In the genomic region with DNA sequence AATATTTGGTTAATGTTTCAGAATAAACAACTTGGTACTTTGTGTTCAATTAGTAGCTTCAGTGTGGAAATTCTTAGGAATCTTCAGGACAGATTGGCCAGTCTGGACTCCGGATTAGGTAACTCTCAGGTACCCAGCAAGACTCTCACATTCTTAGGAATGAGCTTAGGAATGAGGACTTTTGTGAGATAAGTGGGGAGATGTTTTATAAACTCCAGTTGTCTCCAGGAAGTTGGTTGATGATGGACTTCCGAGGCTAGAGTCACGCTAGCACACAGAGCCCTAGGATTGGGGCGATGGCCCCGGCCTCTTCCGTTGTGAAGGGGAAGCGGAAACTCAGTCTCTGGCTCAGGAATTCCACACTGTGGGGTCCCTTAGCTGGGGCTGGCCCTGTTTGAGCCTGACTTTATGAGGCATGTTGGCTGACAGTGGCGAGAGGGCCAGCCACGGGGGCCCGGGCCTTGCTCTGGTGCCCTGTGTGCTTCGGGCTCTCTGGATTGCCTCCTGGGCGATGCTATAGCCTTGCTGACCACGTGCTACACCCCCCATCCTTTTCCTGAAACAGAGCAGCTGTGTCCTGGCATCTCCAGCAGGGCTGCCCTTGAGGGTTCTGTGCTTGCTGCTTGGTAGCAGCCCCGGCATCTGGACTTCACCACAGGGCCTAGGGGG, we compare ENCODE assay signal across 9 cellular contexts. TPM values are rescaled to one million over a fixed set of nuclear protein-coding genes. Genes with fewer than 3 reads are reported as not detected.
DNase-seq lines count a peak whose midpoint lies in the region; ATAC-seq and TF ChIP-seq lines count a peak whose summit lies in the region.
"Had no signal": no experiment of that assay in that cellular context is flagged by ENCODE, and none has a peak within 500 bp of the region (broad histone marks: within the 10 kb centered on the region; RNA-seq: fewer than 3 reads in every experiment).

No MANE protein-coding gene starts in this region.

- H3K9me3 ChIP-seq in SK-N-MC (ENCODE audit: low read depth, low read length) (no peaks in the 10 kb centered on the region), heart left ventricle (no peaks in the 10 kb centered on the region), parathyroid adenoma (ENCODE audit: control insufficient read depth, low read length) (no peaks in the 10 kb centered on the region)
- H3K9me3 ChIP-seq: adrenal gland had no signal

- DNase-seq in AG10803 (ENCODE audit: low read depth) (peak; percentile 21), SK-N-MC (ENCODE audit: low read depth, low spot score) (no peak), heart left ventricle (no peak), GDM1 (lab: John Stamatoyannopoulos, UW) (no peak), foreskin keratinocyte (no peak), DMS153 (lab: John Stamatoyannopoulos, UW) (no peak)

- H3K4me3 ChIP-seq in AG10803 (ENCODE audit: low read length) (no peak overlapping the region), SK-N-MC (no peak overlapping the region), heart left ventricle (no peak overlapping the region), parathyroid adenoma (ENCODE audit: low read depth, low read length) (no peak overlapping the region)
- H3K4me3 ChIP-seq: adrenal gland had no signal

- H3K9ac ChIP-seq in SK-N-MC (ENCODE audit: insufficient read length): no peak overlapping the region
- no peak overlapping the region for H3K9ac ChIP-seq in parathyroid adenoma

- H3K27ac ChIP-seq in SK-N-MC: peak overlapping the region; percentile 66
- peak overlapping the region; percentile 5 to 83 (median 56) for H3K27ac ChIP-seq in heart left ventricle
- peak overlapping the region; percentile 77 for H3K27ac ChIP-seq in parathyroid adenoma
- H3K27ac ChIP-seq in foreskin keratinocyte: no peak overlapping the region

- peak overlapping the region; percentile 50 for H3K4me2 ChIP-seq in parathyroid adenoma (ENCODE audit: low read length)

- H3K27me3 ChIP-seq in heart left ventricle: no peaks in the 10 kb centered on the region
- no peaks in the 10 kb centered on the region for H3K27me3 ChIP-seq in parathyroid adenoma (ENCODE audit: control insufficient read depth, insufficient read depth, low read length)
- no peaks in the 10 kb centered on the region for H3K27me3 ChIP-seq in foreskin keratinocyte
- H3K27me3 ChIP-seq: adrenal gland had no signal

- intact Hi-C loops in heart left ventricle (cut with DNase I): no loop called here

- no peaks in the 10 kb centered on the region for H3K36me3 ChIP-seq in SK-N-MC (ENCODE audit: insufficient read depth, low read length)
- peaks cover 0 to 16% (median 13%) of the 10 kb centered on the region in 9 donors for H3K36me3 ChIP-seq in heart left ventricle
- H3K36me3 ChIP-seq in parathyroid adenoma (ENCODE audit: control insufficient read depth, insufficient read depth, low read length): no peaks in the 10 kb centered on the region

- ATAC-seq in heart left ventricle (peak; percentile 6 to 87 (median 52)), foreskin keratinocyte (no peak), GM18519 (IDR thresholded peaks at IDR 0.05; ENCODE audit: low FRiP score, unreplicated experiment) (no peak)

- TF ChIP-seq CTCF in AG10803 (conservative IDR thresholded peaks at IDR 0.05; ENCODE audit: low read length) (0 out of 2 replicates have a peak, but pooled peaks have one; percentile 1), heart left ventricle (IDR thresholded peaks at IDR 0.05) (no peak), parathyroid adenoma (IDR thresholded peaks at IDR 0.05) (no peak), foreskin keratinocyte (conservative IDR thresholded peaks at IDR 0.05) (no peak)

- H3K4me1 ChIP-seq in heart left ventricle (peaks cover 0 to 18% (median 16%) of the 10 kb centered on the region in 12 donors), parathyroid adenoma (peaks cover 34% of the 10 kb centered on the region), foreskin keratinocyte (no peaks in the 10 kb centered on the region)

- no peak overlapping the region for H2AFZ ChIP-seq in parathyroid adenoma

- 67 to 79% (median 70%) methylated on average over 13 to 14 of the region's 14 CpGs for WGBS in heart left ventricle, 4 donors

- H3K79me2 ChIP-seq in parathyroid adenoma: peaks cover 33% of the 10 kb centered on the region

- TF ChIP-seq POLR2A in heart left ventricle (IDR thresholded peaks at IDR 0.05): no peak

RNA-seq across cellular contexts. Expression of gene RAB11FIP3, which starts 32.4 kb away (rescaled TPM):
- total RNA-seq in heart left ventricle (10 to 100 TPM; 19.9 to 39.9 (median 31.9) TPM), foreskin keratinocyte (14.9 and 15.1 TPM in 2 replicates)
- polyA plus RNA-seq in heart left ventricle (10 to 100 TPM; 19.3 to 35.2 TPM), foreskin keratinocyte (10.9 and 12.0 TPM in 2 replicates)

RNA-seq across cellular contexts. Expression of gene DECR2, which starts 56.2 kb away (rescaled TPM):
- total RNA-seq in heart left ventricle: 10 to 100 TPM in 6 of 9 donors, 1 to 10 TPM in 3; 6.9 to 20.6 (median 12.2) TPM
- 10 to 100 TPM in 1 of 2 donors, 1 to 10 TPM in 1; 7.1 to 17.1 TPM for polyA plus RNA-seq in heart left ventricle
- 10.5 and 13.8 TPM in 2 replicates for total RNA-seq in foreskin keratinocyte
- polyA plus RNA-seq in foreskin keratinocyte: 12.7 and 15.9 TPM in 2 replicates

Comparison
In these comparisons a context has a peak if more than half of its experiments do, and no peak if none do; other contexts are left out.
1. ATAC-seq: peak in heart left ventricle (4 of 4); none in foreskin keratinocyte (single experiment) and GM18519 (single experiment).